8 cellular contexts compared by ENCODE assay signal in the genomic region with DNA sequence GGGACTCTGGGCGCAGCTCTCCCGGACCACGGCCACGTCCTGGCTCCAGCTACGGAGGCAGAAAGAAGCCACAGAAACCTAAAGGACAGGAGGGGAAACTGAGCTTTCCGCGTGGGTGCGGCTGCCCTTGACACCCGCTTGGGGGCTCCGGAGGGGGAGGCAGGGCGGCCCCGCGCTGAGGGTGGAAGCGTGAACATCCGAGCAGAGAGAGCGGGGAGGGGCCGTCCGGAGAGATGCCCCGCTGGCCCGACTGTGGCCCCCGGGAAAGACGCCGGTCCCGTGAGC.
DNase-seq lines count a peak whose midpoint lies in the region; ATAC-seq and TF ChIP-seq lines count a peak whose summit lies in the region.

No MANE protein-coding gene starts in this region.

- TF ChIP-seq CTCF in gastroesophageal sphincter (IDR thresholded peaks at IDR 0.05) (no peak), sigmoid colon (IDR thresholded peaks at IDR 0.05) (no peak)

- intact Hi-C loops in sigmoid colon (cut with DNase I), result loop anchor here (5.0 kb wide), 4 partner anchors 54 to 364 kb away; no protein-coding TSS in a partner anchor

- H3K27me3 Mint-ChIP-seq in T-helper 17 cell, result peaks cover 32% of the 10 kb centered on the region

- H3K4me3 ChIP-seq in gastroesophageal sphincter (peak overlapping the region; percentile 43 to 76), sigmoid colon (peak overlapping the region; percentile 46 to 64 (median 60))

- DNase-seq in T-helper 17 cell (no peak), sigmoid colon (no peak), DMS 273 treated with DMSO at 0.1 percent for 48 hours (lab: John Stamatoyannopoulos, UW) (no peak), COR-L47 (lab: John Stamatoyannopoulos, UW) (no peak)

- WGBS in gastroesophageal sphincter (ENCODE audit: low coverage in 1 of 2), 2 donors, result 1% methylated on average over 20 of the region's 24 CpGs; no CpG with 5 or more reads in 1 of the 2 donors
- WGBS in sigmoid colon, 2 donors, result 1% methylated on average over 24 of the region's 24 CpGs

- H3K4me1 Mint-ChIP-seq in T-helper 17 cell, result peaks cover 34% of the 10 kb centered on the region

- H3K27ac Mint-ChIP-seq in T-helper 17 cell, result no peak overlapping the region

- peak overlapping the region; percentile 83 for H3K4me3 Mint-ChIP-seq in T-helper 17 cell

- TF ChIP-seq EP300 in gastroesophageal sphincter (IDR thresholded peaks at IDR 0.05) (no peak), sigmoid colon (IDR thresholded peaks at IDR 0.05) (no peak)

- no peaks in the 10 kb centered on the region for H3K36me3 ChIP-seq in gastroesophageal sphincter
- H3K36me3 ChIP-seq in sigmoid colon, result no peaks in the 10 kb centered on the region

- H3K27me3 ChIP-seq in gastroesophageal sphincter, result no peaks in the 10 kb centered on the region
- no peaks in the 10 kb centered on the region for H3K27me3 ChIP-seq in sigmoid colon

- H3K4me1 ChIP-seq in gastroesophageal sphincter (peaks cover 3 to 61% (median 42%) of the 10 kb centered on the region in 3 donors), sigmoid colon (peaks cover 0 to 61% (median 49%) of the 10 kb centered on the region in 4 donors)

- ATAC-seq in GM19372 (IDR thresholded peaks at IDR 0.05; ENCODE audit: low read depth, unreplicated experiment) (peak; percentile 8), T-helper 17 cell (no peak), gastroesophageal sphincter (no peak), HG03432 (IDR thresholded peaks at IDR 0.05; ENCODE audit: unreplicated experiment) (no peak), HG02884 (IDR thresholded peaks at IDR 0.05; ENCODE audit: unreplicated experiment) (no peak)

- peaks cover 2% of the 10 kb centered on the region for H3K36me3 Mint-ChIP-seq in T-helper 17 cell (ENCODE audit: low read depth)

- TF ChIP-seq POLR2A in gastroesophageal sphincter (IDR thresholded peaks at IDR 0.05) (no peak), sigmoid colon (IDR thresholded peaks at IDR 0.05) (no peak)

- H3K27ac ChIP-seq in gastroesophageal sphincter (peak overlapping the region; percentile 54 to 94 (median 90)), sigmoid colon (peak overlapping the region; percentile 80 to 90 (median 84))

- peaks cover 4% of the 10 kb centered on the region for H3K9me3 ChIP-seq in T-helper 17 cell (ENCODE audit: control insufficient read depth, low read length, poor library complexity, severe bottlenecking)
- peaks cover 0 to 7% (median 0%) of the 10 kb centered on the region in 3 donors for H3K9me3 ChIP-seq in gastroesophageal sphincter
- peaks cover 0 to 3% (median 0%) of the 10 kb centered on the region in 4 donors for H3K9me3 ChIP-seq in sigmoid colon
